17 cellular contexts compared by ENCODE assay signal in genomic region chr14:37585971-37586759, GRCh38. TPM values are rescaled to one million over a fixed set of nuclear protein-coding genes. Genes with fewer than 3 reads are reported as not detected.
DNase-seq lines count a peak whose midpoint lies in the region; ATAC-seq and TF ChIP-seq lines count a peak whose summit lies in the region.
"Had no signal": no experiment of that assay in that cellular context is flagged by ENCODE, and none has a peak within 500 bp of the region (broad histone marks: within the 10 kb centered on the region; RNA-seq: fewer than 3 reads in every experiment).

No MANE protein-coding gene starts in this region.

- intact Hi-C loops in right lobe of liver (cut with DNase I) = no loop called here

- no peak for ATAC-seq in RWPE2 (ENCODE audit: low read depth)
- ATAC-seq in right lobe of liver = no peak
- ATAC-seq in upper lobe of left lung (ENCODE audit: low FRiP score in 2 of 2) = no peak
- ATAC-seq: activated CD4-positive, CD25-positive, alpha-beta regulatory T cell treated with anti-CD3 and anti-CD28 coated beads, Interleukin-2, amount 50 U/mL, for 24 hours; naive thymus-derived CD4-positive, alpha-beta T cell had no signal

- H3K9me3 ChIP-seq in RWPE2 (ENCODE audit: severe bottlenecking) = no peaks in the 10 kb centered on the region
- H3K9me3 ChIP-seq in right lobe of liver = no peaks in the 10 kb centered on the region
- no peaks in the 10 kb centered on the region for H3K9me3 ChIP-seq in upper lobe of left lung
- no peaks in the 10 kb centered on the region for H3K9me3 ChIP-seq in right atrium auricular region

- H3K36me3 ChIP-seq in RWPE2 (ENCODE audit: low read depth) (peaks cover 25% of the 10 kb centered on the region), right lobe of liver (no peaks in the 10 kb centered on the region), upper lobe of left lung (no peaks in the 10 kb centered on the region), right atrium auricular region (no peaks in the 10 kb centered on the region)

- H3K4me1 ChIP-seq in RWPE2 (ENCODE audit: insufficient read depth, poor library complexity, severe bottlenecking) = peaks cover 55% of the 10 kb centered on the region
- H3K4me1 ChIP-seq in right lobe of liver = peaks cover 0 to 19% (median 0%) of the 10 kb centered on the region in 4 donors
- peaks cover 12 to 27% (median 21%) of the 10 kb centered on the region in 4 donors for H3K4me1 ChIP-seq in upper lobe of left lung
- peaks cover 0 to 32% of the 10 kb centered on the region in 2 donors for H3K4me1 ChIP-seq in right atrium auricular region

- WGBS in right lobe of liver (ENCODE audit: insufficient coverage, low coverage, low lambda C conversion rate, missing lambda C conversion rate) = 18% methylated on average over 9 of the region's 9 CpGs
- 12% methylated on average over 9 of the region's 9 CpGs for WGBS in upper lobe of left lung, 2 donors

- DNase-seq in NCI-H510A treated with DMSO at 0.1 percent for 48 hours (lab: John Stamatoyannopoulos, UW) (peak; percentile 48), NCI-H510A (lab: John Stamatoyannopoulos, UW) (no peak), RWPE2 (ENCODE audit: low spot score) (no peak), right lobe of liver (no peak), upper lobe of left lung (no peak), right atrium auricular region (ENCODE audit: low spot score) (no peak), NCI-H1105 treated with DMSO at 0.1 percent for 48 hours (lab: John Stamatoyannopoulos, UW) (no peak)
- no peak for DNase-seq in stimulated activated CD4-positive, alpha-beta T cell treated with anti-CD3 and anti-CD28 coated beads, Interleukin-4, amount 100 ng/mL, for 24 hours
- DNase-seq: ACHN; activated gamma-delta T cell treated with Interleukin-2 at 50 U/mL for 16 hours; CD8-positive, alpha-beta memory T cell; hypothalamus; naive thymus-derived CD4-positive, alpha-beta T cell; NCI-H82; stimulated activated CD4-positive, alpha-beta T cell treated with anti-CD3 and anti-CD28 coated beads, Interleukin-1b, Interleukin-23, amount 100 ng/mL, for 48 hours had no signal

- H3K4me3 ChIP-seq in RWPE2 (ENCODE audit: severe bottlenecking) (no peak overlapping the region), right lobe of liver (no peak overlapping the region), upper lobe of left lung (no peak overlapping the region), right atrium auricular region (no peak overlapping the region)

- H3K27ac ChIP-seq in RWPE2 (ENCODE audit: poor library complexity, severe bottlenecking) = peak overlapping the region; percentile 93
- peak overlapping the region in 2 of 3 donors; percentile 93 to 97 for H3K27ac ChIP-seq in right lobe of liver
- peak overlapping the region; percentile 82 to 92 (median 88) for H3K27ac ChIP-seq in upper lobe of left lung
- H3K27ac ChIP-seq in right atrium auricular region = no peak overlapping the region

- H3K27me3 ChIP-seq in RWPE2 (ENCODE audit: insufficient read depth, poor library complexity, severe bottlenecking) = no peaks in the 10 kb centered on the region
- no peaks in the 10 kb centered on the region for H3K27me3 ChIP-seq in right lobe of liver
- H3K27me3 ChIP-seq in upper lobe of left lung = peaks cover under 1 to 44% (median 13%) of the 10 kb centered on the region in 4 donors
- H3K27me3 ChIP-seq in right atrium auricular region = peaks cover 52 to 75% of the 10 kb centered on the region in 2 donors

- TF ChIP-seq POLR2A in right lobe of liver (IDR thresholded peaks at IDR 0.05) (no peak), upper lobe of left lung (IDR thresholded peaks at IDR 0.05) (no peak)

- no peak for TF ChIP-seq EP300 in upper lobe of left lung (IDR thresholded peaks at IDR 0.05)

- TF ChIP-seq CTCF in RWPE2 (IDR thresholded peaks at IDR 0.05; ENCODE audit: poor library complexity, severe bottlenecking) (no peak), right lobe of liver (IDR thresholded peaks at IDR 0.05) (no peak), upper lobe of left lung (IDR thresholded peaks at IDR 0.05) (no peak), right atrium auricular region (IDR thresholded peaks at IDR 0.05) (no peak)

RNA-seq across cellular contexts. Expression of gene FOXA1, which starts 8.9 kb away (rescaled TPM):
- total RNA-seq in right lobe of liver (10 to 100 TPM; 29.8 to 35.5 (median 32.5) TPM), upper lobe of left lung (10 to 100 TPM; 25.1 to 69.2 (median 34.6) TPM), right atrium auricular region (not detected)
- total RNA-seq: naive thymus-derived CD4-positive, alpha-beta T cell; temporal lobe had no signal

RNA-seq across cellular contexts. Expression of gene TTC6, which starts 9.3 kb away (rescaled TPM):
- 10 to 100 TPM in 1 of 6 experiments, 1 to 10 TPM in 5; 3.7 to 10.4 (median 4.6) TPM for total RNA-seq in right lobe of liver
- total RNA-seq in upper lobe of left lung = 10 to 100 TPM in 3 of 6 donors, 1 to 10 TPM in 3; 5.2 to 63.9 (median 10.8) TPM
- not detected for total RNA-seq in right atrium auricular region
- total RNA-seq: CD8-positive, alpha-beta memory T cell; naive thymus-derived CD4-positive, alpha-beta T cell had no signal

Comparison
In these comparisons a context has a peak if more than half of its experiments do, and no peak if none do; other contexts are left out.
1. H3K27ac ChIP-seq: peak in RWPE2 (single experiment), right lobe of liver (2 of 3) and upper lobe of left lung (4 of 4); none in right atrium auricular region (0 of 2).
2. RNA of gene FOXA1, which starts 8.9 kb away (total RNA-seq): 25.1 to 69.2 TPM in upper lobe of left lung and 29.8 to 35.5 TPM in right lobe of liver; not detected in right atrium auricular region; every median in the first group is over 10 times any median in the second.
3. RNA of gene TTC6, which starts 9.3 kb away (total RNA-seq): 5.2 to 63.9 TPM in upper lobe of left lung and 3.7 to 10.4 TPM in right lobe of liver; not detected in right atrium auricular region; every median in the first group is over 4 times any median in the second.